In genomic region chr11:125904678-125905077, GRCh38 we compare ENCODE assay signal across 14 cellular contexts. TPM values are rescaled to one million over a fixed set of nuclear protein-coding genes. Genes with fewer than 3 reads are reported as not detected.
DNase-seq lines count a peak whose midpoint lies in the region; ATAC-seq and TF ChIP-seq lines count a peak whose summit lies in the region.
"Had no signal": no experiment of that assay in that cellular context is flagged by ENCODE, and none has a peak within 500 bp of the region (broad histone marks: within the 10 kb centered on the region; RNA-seq: fewer than 3 reads in every experiment).

No MANE protein-coding gene starts in this region.

- POLR2A ChIA-PET in activated naive CD8-positive, alpha-beta T cell treated with anti-CD3 and anti-CD28 coated beads, Interleukin-2, amount 10 ng/mL, durations not matched to agents 7 days and 5 days (lab: Charles Lee): interaction anchor here (2.7 kb wide), 1 partner anchor 17 kb away, joined by 44 read pairs; the partner anchor contains the start of gene HYLS1

- H3K36me3 ChIP-seq in iPS-20b (ENCODE audit: insufficient read depth, low read depth, low read length): peaks cover 23% of the 10 kb centered on the region
- H3K36me3 ChIP-seq in spleen: peaks cover 0 to 9% (median 7%) of the 10 kb centered on the region in 6 donors

- peaks cover 6% of the 10 kb centered on the region; the same call in 1 of the 2 replicates for H3K9me3 ChIP-seq in iPS-20b (ENCODE audit: insufficient read depth, low read depth, low read length)
- H3K9me3 ChIP-seq in spleen: no peaks in the 10 kb centered on the region
- H3K9me3 ChIP-seq: A549 had no signal

- peaks cover 15% of the 10 kb centered on the region for H3K36me3 Mint-ChIP-seq in T-helper 2 cell treated with Interferon-gamma antibody and Interleukin-4, amounts not matched to agents 5 μg/mL and 100 μg/mL, for 36 hours (ENCODE audit: low read depth)
- peaks cover 9% of the 10 kb centered on the region for H3K36me3 Mint-ChIP-seq in activated naive CD8-positive, alpha-beta T cell treated with anti-CD3 and anti-CD28 coated beads, Interleukin-2, amount 10 ng/mL, durations not matched to agents 7 days and 5 days

- peaks cover 35% of the 10 kb centered on the region for H3K27me3 Mint-ChIP-seq in T-helper 2 cell treated with Interferon-gamma antibody and Interleukin-4, amounts not matched to agents 5 μg/mL and 100 μg/mL, for 36 hours (ENCODE audit: low read depth)
- peaks cover 25% of the 10 kb centered on the region for H3K27me3 Mint-ChIP-seq in activated naive CD8-positive, alpha-beta T cell treated with anti-CD3 and anti-CD28 coated beads, Interleukin-2, amount 10 ng/mL, durations not matched to agents 7 days and 5 days

- H3K9ac ChIP-seq in iPS-20b (ENCODE audit: low read depth, low read length): no peak overlapping the region
- H3K9ac ChIP-seq: GM23248 had no signal

- no peaks in the 10 kb centered on the region for H3K9me3 Mint-ChIP-seq in T-helper 2 cell treated with Interferon-gamma antibody and Interleukin-4, amounts not matched to agents 5 μg/mL and 100 μg/mL, for 36 hours
- H3K9me3 Mint-ChIP-seq in activated naive CD8-positive, alpha-beta T cell treated with anti-CD3 and anti-CD28 coated beads, Interleukin-2, amount 10 ng/mL, durations not matched to agents 7 days and 5 days: no peaks in the 10 kb centered on the region

- H3K4me1 ChIP-seq in iPS-20b (ENCODE audit: insufficient read depth, low read length): no peaks in the 10 kb centered on the region; the same call in 1 of the 2 replicates
- H3K4me1 ChIP-seq in spleen: peaks cover 5 to 38% (median 30%) of the 10 kb centered on the region in 6 donors

- no peak for ATAC-seq in activated naive CD8-positive, alpha-beta T cell treated with anti-CD3 and anti-CD28 coated beads, Interleukin-2, amount 10 ng/mL, durations not matched to agents 7 days and 5 days (ENCODE audit: low read depth)
- ATAC-seq in GM21786 (IDR thresholded peaks at IDR 0.05; ENCODE audit: unreplicated experiment): no peak
- ATAC-seq: A549 had no signal

- DNase-seq in T-helper 2 cell treated with Interferon-gamma antibody and Interleukin-4, amounts not matched to agents 5 μg/mL and 100 μg/mL, for 36 hours (ENCODE audit: low spot score): no peak
- DNase-seq in T-helper 2 cell (no peak), spleen (no peak), cortex of kidney (lab: John Stamatoyannopoulos, UW) (no peak), A172 (ENCODE audit: low spot score) (no peak)
- no peak for DNase-seq in activated naive CD8-positive, alpha-beta T cell treated with anti-CD3 and anti-CD28 coated beads, Interleukin-2, amount 10 ng/mL, durations not matched to agents 7 days and 5 days
- DNase-seq: GDM1, GM23248 had no signal

- H3K27ac Mint-ChIP-seq in T-helper 2 cell treated with Interferon-gamma antibody and Interleukin-4, amounts not matched to agents 5 μg/mL and 100 μg/mL, for 36 hours: no peak overlapping the region
- no peak overlapping the region for H3K27ac Mint-ChIP-seq in activated naive CD8-positive, alpha-beta T cell treated with anti-CD3 and anti-CD28 coated beads, Interleukin-2, amount 10 ng/mL, durations not matched to agents 7 days and 5 days

- WGBS in spleen, 5 donors: 49 to 64% (median 59%) methylated on average over 11 of the region's 11 CpGs

- H3K27ac ChIP-seq in iPS-20b (ENCODE audit: low read length): no peak overlapping the region
- no peak overlapping the region for H3K27ac ChIP-seq in spleen
- H3K27ac ChIP-seq: A549, GM23248, SK-N-MC had no signal

- TF ChIP-seq CTCF in spleen (IDR thresholded peaks at IDR 0.05 in 8 of 11, conservative IDR thresholded peaks at IDR 0.05 in 3 of 11): no peak

- peak overlapping the region; percentile 81 for H3K4me3 Mint-ChIP-seq in T-helper 2 cell treated with Interferon-gamma antibody and Interleukin-4, amounts not matched to agents 5 μg/mL and 100 μg/mL, for 36 hours
- H3K4me3 Mint-ChIP-seq in activated naive CD8-positive, alpha-beta T cell treated with anti-CD3 and anti-CD28 coated beads, Interleukin-2, amount 10 ng/mL, durations not matched to agents 7 days and 5 days: peak overlapping the region; percentile 67

- peaks cover 18% of the 10 kb centered on the region for H3K4me1 Mint-ChIP-seq in T-helper 2 cell treated with Interferon-gamma antibody and Interleukin-4, amounts not matched to agents 5 μg/mL and 100 μg/mL, for 36 hours (ENCODE audit: low read depth)
- peaks cover 13% of the 10 kb centered on the region for H3K4me1 Mint-ChIP-seq in activated naive CD8-positive, alpha-beta T cell treated with anti-CD3 and anti-CD28 coated beads, Interleukin-2, amount 10 ng/mL, durations not matched to agents 7 days and 5 days

- H3K4me3 ChIP-seq in iPS-20b (ENCODE audit: low read length) (peak overlapping the region; percentile 58), spleen (peak overlapping the region in 5 of 8 donors; percentile 36 to 77 (median 65))
- H3K4me3 ChIP-seq: A549, GM23248 had no signal

- intact Hi-C loops in spleen (cut with DNase I; ENCODE audit: low total_unique reads): no loop called here

- no peak for TF ChIP-seq POLR2A in spleen (IDR thresholded peaks at IDR 0.05)

- H3K27me3 ChIP-seq in iPS-20b (ENCODE audit: insufficient read depth, low read length) (peaks cover 21% of the 10 kb centered on the region), spleen (replicated peaks in 1 of 7) (peaks cover 0 to 49% (median 19%) of the 10 kb centered on the region in 7 donors)

RNA-seq across cellular contexts. Expression of gene DDX25, which starts 0.4 kb away (rescaled TPM):
- total RNA-seq in activated naive CD8-positive, alpha-beta T cell treated with anti-CD3 and anti-CD28 coated beads, Interleukin-2, amount 10 ng/mL, durations not matched to agents 7 days and 5 days: not detected
- 1 to 10 TPM in 2 of 7 donors, under 1 TPM in 3, not detected in 2; 0.33 to 1.8 (median 0.85) TPM for total RNA-seq in spleen
- under 1 TPM; 0.11 to 0.24 (median 0.22) TPM for polyA plus RNA-seq in spleen
- total RNA-seq in A172 (2014; rRNA removed; shearing (Covaris generic)): not detected in 2 replicates
- total RNA-seq: GM23248, M059J had no signal
- polyA plus RNA-seq: GM23248 had no signal

RNA-seq across cellular contexts. Expression of gene PUS3, which starts 1.7 kb away (rescaled TPM):
- total RNA-seq in activated naive CD8-positive, alpha-beta T cell treated with anti-CD3 and anti-CD28 coated beads, Interleukin-2, amount 10 ng/mL, durations not matched to agents 7 days and 5 days: 10 to 100 TPM; 10.1 to 10.9 TPM
- total RNA-seq in spleen: 10 to 100 TPM in 5 of 7 donors, 1 to 10 TPM in 2; 7.7 to 12.7 (median 11.9) TPM
- 10 to 100 TPM in 2 of 3 donors, 1 to 10 TPM in 1; 8.9 to 11.4 (median 10.8) TPM for polyA plus RNA-seq in spleen
- total RNA-seq in A172 (2014; rRNA removed; shearing (Covaris generic)): 9.5 and 14.0 TPM in 2 replicates

RNA-seq across cellular contexts. Expression of gene HYLS1, which starts 17.2 kb away (rescaled TPM):
- 10 to 100 TPM in 1 of 2 experiments, 1 to 10 TPM in 1; 9.6 to 10.4 TPM for total RNA-seq in activated naive CD8-positive, alpha-beta T cell treated with anti-CD3 and anti-CD28 coated beads, Interleukin-2, amount 10 ng/mL, durations not matched to agents 7 days and 5 days
- total RNA-seq in spleen: 1 to 10 TPM; 3.0 to 7.7 (median 4.4) TPM
- polyA plus RNA-seq in spleen: 1 to 10 TPM; 4.0 to 4.6 (median 4.2) TPM
- total RNA-seq in A172 (2014; rRNA removed; shearing (Covaris generic)): 9.7 and 12.5 TPM in 2 replicates

RNA-seq across cellular contexts. Expression of gene VSIG10L2, which starts 41.2 kb away (rescaled TPM):
- total RNA-seq in activated naive CD8-positive, alpha-beta T cell treated with anti-CD3 and anti-CD28 coated beads, Interleukin-2, amount 10 ng/mL, durations not matched to agents 7 days and 5 days: not detected
- total RNA-seq in spleen: 1 to 10 TPM in 6 of 7 donors, not detected in 1; 1.8 to 7.1 (median 3.0) TPM
- polyA plus RNA-seq in spleen: 1 to 10 TPM; 1.2 to 3.6 (median 3.1) TPM
- total RNA-seq in A172 (2014; rRNA removed; shearing (Covaris generic)): not detected in 2 replicates
- total RNA-seq: GM23248, M059J, occipital lobe had no signal
- polyA plus RNA-seq: A549, GM23248 had no signal
